In the genomic region with DNA sequence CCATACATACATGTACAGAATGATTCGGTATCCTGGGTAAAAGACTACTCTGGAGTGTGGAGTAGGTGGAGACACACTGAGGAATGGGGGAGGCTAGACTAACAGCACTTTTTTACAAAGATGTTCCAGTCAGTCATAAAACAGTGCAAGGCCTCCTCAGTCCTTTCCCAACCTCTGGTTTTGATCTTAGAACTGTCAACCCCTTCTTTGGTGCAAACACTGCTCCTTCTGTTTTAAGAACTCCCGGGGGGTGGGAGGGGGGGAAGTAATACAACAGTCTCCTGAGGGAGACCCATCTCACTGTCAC, we compare ENCODE assay signal across 8 cellular contexts. TPM values are rescaled to one million over a fixed set of nuclear protein-coding genes. Genes with fewer than 3 reads are reported as not detected.
DNase-seq lines count a peak whose midpoint lies in the region; ATAC-seq lines count a peak whose summit lies in the region.

No MANE protein-coding gene starts in this region.

- no peaks in the 10 kb centered on the region for H3K36me3 ChIP-seq in iPS-18a (ENCODE audit: control insufficient read depth, low read depth, low read length)
- no peaks in the 10 kb centered on the region for H3K36me3 ChIP-seq in subcutaneous abdominal adipose tissue (ENCODE audit: control insufficient read depth in 5 of 5, insufficient read depth in 5 of 5, low read length in 5 of 5)

- peaks cover 32% of the 10 kb centered on the region for H3K4me1 Mint-ChIP-seq in activated naive CD8-positive, alpha-beta T cell (ENCODE audit: low read depth)

- H3K9me3 ChIP-seq in iPS-18a (ENCODE audit: control insufficient read depth, low read depth, low read length) (no peaks in the 10 kb centered on the region), subcutaneous abdominal adipose tissue (ENCODE audit: control insufficient read depth in 5 of 5, low read length in 5 of 5) (no peaks in the 10 kb centered on the region)

- no peak for ATAC-seq in HG02870 (IDR thresholded peaks at IDR 0.05; ENCODE audit: unreplicated experiment)

- H3K4me3 Mint-ChIP-seq in activated naive CD8-positive, alpha-beta T cell = peak overlapping the region; percentile 93

- H3K9ac ChIP-seq in iPS-18a (ENCODE audit: low read length) = peak overlapping the region; percentile 87
- no peak overlapping the region for H3K9ac ChIP-seq in subcutaneous abdominal adipose tissue (ENCODE audit: low read length in 5 of 5)

- no peaks in the 10 kb centered on the region for H3K36me3 Mint-ChIP-seq in activated naive CD8-positive, alpha-beta T cell

- H3K27me3 Mint-ChIP-seq in activated naive CD8-positive, alpha-beta T cell = no peaks in the 10 kb centered on the region

- peak overlapping the region; percentile 89 for H3K4me3 ChIP-seq in iPS-18a (ENCODE audit: low read length)
- peak overlapping the region; percentile 80 to 92 (median 83) for H3K4me3 ChIP-seq in subcutaneous abdominal adipose tissue (ENCODE audit: low read depth in 1 of 5, low read length in 5 of 5)

- no peaks in the 10 kb centered on the region for H3K9me3 Mint-ChIP-seq in activated naive CD8-positive, alpha-beta T cell (ENCODE audit: low read depth)

- H3K27ac Mint-ChIP-seq in activated naive CD8-positive, alpha-beta T cell = peak overlapping the region; percentile 64

- peak overlapping the region; percentile 14 for H3K27ac ChIP-seq in iPS-18a (ENCODE audit: low read length)
- H3K27ac ChIP-seq in subcutaneous abdominal adipose tissue (ENCODE audit: low read depth, low read length) = peak overlapping the region; percentile 76

- H3K27me3 ChIP-seq in iPS-18a (ENCODE audit: control insufficient read depth, insufficient read depth, low read length) = peaks cover 17% of the 10 kb centered on the region
- no peaks in the 10 kb centered on the region for H3K27me3 ChIP-seq in subcutaneous abdominal adipose tissue (ENCODE audit: control insufficient read depth in 5 of 5, insufficient read depth in 4 of 5, low read length in 5 of 5)

- DNase-seq in DMS 273 (lab: John Stamatoyannopoulos, UW; ENCODE audit: unreplicated experiment) (peak; percentile 52), DMS 273 treated with DMSO at 0.1 percent for 48 hours (lab: John Stamatoyannopoulos, UW) (no peak), SK-N-DZ (ENCODE audit: low spot score) (no peak), DMS79 (lab: John Stamatoyannopoulos, UW) (no peak)

- peaks cover 14% of the 10 kb centered on the region for H3K4me1 ChIP-seq in iPS-18a (ENCODE audit: control insufficient read depth, low read depth, low read length)
- peaks cover 5 to 42% (median 29%) of the 10 kb centered on the region in 5 donors for H3K4me1 ChIP-seq in subcutaneous abdominal adipose tissue (ENCODE audit: control insufficient read depth in 5 of 5, insufficient read depth in 5 of 5, low read length in 5 of 5)

RNA-seq across cellular contexts. Expression of a gene that starts 7.5 kb away (rescaled TPM):
- 3.2 and 4.2 TPM in 2 replicates for polyA plus RNA-seq in SK-N-DZ (2014; cell fraction: cytosol; rRNA removed)
- 1.7 and 1.8 TPM in 2 replicates for polyA plus RNA-seq in SK-N-DZ (2014; cell fraction: nucleus; rRNA removed)

RNA-seq across cellular contexts. Expression of a gene that starts 16.9 kb away (rescaled TPM):
- 30.7 and 31.0 TPM in 2 replicates for polyA plus RNA-seq in SK-N-DZ (2014; cell fraction: cytosol; rRNA removed)
- 50.0 and 70.9 TPM in 2 replicates for polyA plus RNA-seq in SK-N-DZ (2014; cell fraction: nucleus; rRNA removed)
